Comparison of ENCODE assay signal across 1 cellular context in the genomic region with DNA sequence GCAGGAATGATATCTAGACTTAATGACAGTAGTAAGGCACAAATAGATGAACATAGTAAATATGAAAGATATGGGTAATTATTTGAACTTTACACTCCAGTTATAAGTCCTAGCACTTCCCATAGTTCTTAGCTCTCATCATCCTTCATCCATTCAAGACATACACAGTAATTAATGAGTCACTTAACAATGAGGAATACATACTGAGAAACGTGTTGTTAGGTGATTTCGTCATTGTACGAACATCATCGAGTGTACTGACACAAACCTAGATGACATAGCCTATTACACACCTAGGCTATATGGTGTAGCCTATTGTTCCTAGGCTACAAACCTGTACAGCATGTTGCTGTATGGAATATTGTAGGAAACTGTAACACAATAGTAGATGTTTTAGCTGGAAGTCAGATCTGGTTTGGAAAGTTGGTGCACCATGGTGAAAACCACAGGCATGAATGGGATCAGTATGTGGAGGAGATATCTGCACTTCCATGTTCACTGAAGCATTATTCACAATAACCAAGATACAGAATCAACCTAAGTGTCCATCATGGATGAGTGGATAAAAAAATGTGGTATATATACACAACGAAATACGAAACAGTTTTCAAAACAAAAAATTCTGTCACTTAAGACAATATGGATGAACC.
TF ChIP-seq lines count a peak whose summit lies in the region.

No MANE protein-coding gene starts in this region.

TF ChIP-seq in IMR-90, 13 proteins besides CTCF, POLR2A, EP300 and RAD21:
- TF ChIP-seq CEBPB (IDR thresholded peaks at IDR 0.05; ENCODE audit: low read depth, low read length): 0 out of 2 replicates have a peak, but pooled peaks have one; percentile 18
- TF ChIP-seq FOS (IDR thresholded peaks at IDR 0.05; ENCODE audit: low read depth, low read length): no peak
